2 cellular contexts compared by ENCODE assay signal in genomic region chr9:112796485-112796884, GRCh38.
TF ChIP-seq lines count a peak whose summit lies in the region.

No MANE protein-coding gene starts in this region.

TF ChIP-seq in IMR-90, 13 proteins besides CTCF, POLR2A, EP300 and RAD21:
- TF ChIP-seq CEBPB (IDR thresholded peaks at IDR 0.05; ENCODE audit: low read depth, low read length) (peak; percentile 78), RFX5 (IDR thresholded peaks at IDR 0.05; ENCODE audit: low read depth, low read length) (no peak), SMC3 (IDR thresholded peaks at IDR 0.05; ENCODE audit: low read depth, low read length) (no peak), MXI1 (IDR thresholded peaks at IDR 0.05; ENCODE audit: borderline replicate concordance, low read depth, low read length) (no peak), CHD1 (IDR thresholded peaks at IDR 0.05; ENCODE audit: low read depth, low read length) (no peak), ELK1 (IDR thresholded peaks at IDR 0.05; ENCODE audit: borderline replicate concordance, low read depth, low read length) (no peak), MAZ (IDR thresholded peaks at IDR 0.05; ENCODE audit: borderline replicate concordance, low read depth, low read length) (no peak)

TF ChIP-seq in K562, 482 proteins besides CTCF, POLR2A, EP300 and RAD21:
- TF ChIP-seq RERE (CRISPR knock-in tag; IDR thresholded peaks at IDR 0.05; ENCODE audit: borderline replicate concordance) (no peak), MAFG (tag; conservative IDR thresholded peaks at IDR 0.05) (no peak), CEBPB (tag; IDR thresholded peaks at IDR 0.05) (peak; percentile 79), CEBPG (CRISPR knock-in tag; IDR thresholded peaks at IDR 0.05) (no peak), CEBPG (tag; conservative IDR thresholded peaks at IDR 0.05 in 1 of 2, IDR thresholded peaks at IDR 0.05 in 1 of 2) (peak; percentile 37 to 60; a peak in 2 of 4 replicates)
